8 cellular contexts compared by ENCODE assay signal in genomic region chr10:27997865-27998177, GRCh38. TPM values are rescaled to one million over a fixed set of nuclear protein-coding genes. Genes with fewer than 3 reads are reported as not detected.
DNase-seq lines count a peak whose midpoint lies in the region; ATAC-seq and TF ChIP-seq lines count a peak whose summit lies in the region.

No MANE protein-coding gene starts in this region.

- H3K9ac ChIP-seq in DND-41 (ENCODE audit: low read depth, low read length): peak overlapping the region; percentile 61

- H3K36me3 Mint-ChIP-seq in T-cell: no peaks in the 10 kb centered on the region

- peaks cover 12 to 15% (median 14%) of the 10 kb centered on the region in 3 donors for H3K4me1 Mint-ChIP-seq in T-cell

- H3K27me3 ChIP-seq in DND-41 (ENCODE audit: insufficient read depth, low read length, poor library complexity) (peaks cover 22% of the 10 kb centered on the region), psoas muscle (ENCODE audit: insufficient read depth in 3 of 3, low read length in 2 of 3) (peaks cover 0 to 28% (median 0%) of the 10 kb centered on the region in 3 donors)

- ATAC-seq in DND-41 (ENCODE audit: insufficient read depth, low read depth) (no peak), T-cell (replicated peaks in 1 of 4) (no peak), psoas muscle (no peak), HG02623 (IDR thresholded peaks at IDR 0.05; ENCODE audit: unreplicated experiment) (no peak), HG03342 (IDR thresholded peaks at IDR 0.05; ENCODE audit: unreplicated experiment) (no peak), GM18873 (IDR thresholded peaks at IDR 0.05; ENCODE audit: low FRiP score, unreplicated experiment) (no peak)

- H3K9me3 Mint-ChIP-seq in T-cell: peaks cover 0 to 1% (median 0%) of the 10 kb centered on the region in 3 donors

- 23 to 29% (median 24%) methylated on average over 5 of the region's 5 CpGs for WGBS in psoas muscle, 3 donors

- H3K9me3 ChIP-seq in DND-41 (ENCODE audit: insufficient read depth, low read length, severe bottlenecking) (no peaks in the 10 kb centered on the region), psoas muscle (no peaks in the 10 kb centered on the region)

- peak overlapping the region; percentile 84 for H2AFZ ChIP-seq in DND-41 (ENCODE audit: low read depth, low read length)

- no peaks in the 10 kb centered on the region for H4K20me1 ChIP-seq in DND-41 (ENCODE audit: insufficient read depth, low read length)

- peak overlapping the region; percentile 80 to 85 (median 83) for H3K4me3 Mint-ChIP-seq in T-cell

- H3K27ac ChIP-seq in DND-41 (ENCODE audit: low read length) (peak overlapping the region; percentile 54; the same call in 1 of the 2 replicates), psoas muscle (no peak overlapping the region)

- H3K4me1 ChIP-seq in DND-41 (ENCODE audit: insufficient read depth, low read length) (peaks cover 17% of the 10 kb centered on the region), psoas muscle (no peaks in the 10 kb centered on the region)

- no peak for DNase-seq in DND-41
- no peak for DNase-seq in T-cell
- peak; percentile 14 for DNase-seq in fibroblast of villous mesenchyme (ENCODE audit: low read depth)
- DNase-seq in psoas muscle: no peak
- DNase-seq in stimulated activated naive CD4-positive, alpha-beta T cell (lab: John Stamatoyannopoulos, UW): no peak

- H3K4me2 ChIP-seq in DND-41 (ENCODE audit: insufficient read depth, low read length): peak overlapping the region; percentile 97

- no peak for TF ChIP-seq CTCF in DND-41 (IDR thresholded peaks at IDR 0.05; ENCODE audit: borderline replicate concordance, extremely low read depth, low read length, poor library complexity, severe bottlenecking)
- TF ChIP-seq CTCF in fibroblast of villous mesenchyme (IDR thresholded peaks at IDR 0.05; ENCODE audit: insufficient read depth, low read depth, low read length): no peak
- no peak for TF ChIP-seq CTCF in psoas muscle (IDR thresholded peaks at IDR 0.05)

- H3K27ac Mint-ChIP-seq in T-cell: peak overlapping the region in 1 of 2 donors; percentile 6

- H3K4me3 ChIP-seq in DND-41 (ENCODE audit: low read depth in 1 of 2, low read length in 2 of 2): peak overlapping the region; percentile 29 to 65; a peak in 3 of 4 replicates
- H3K4me3 ChIP-seq in fibroblast of villous mesenchyme (ENCODE audit: low read depth, low read length): peak overlapping the region; percentile 49
- H3K4me3 ChIP-seq in psoas muscle: peak overlapping the region; percentile 70

- H3K79me2 ChIP-seq in DND-41 (ENCODE audit: insufficient read depth, low read length): no peaks in the 10 kb centered on the region

- CTCF ChIA-PET in T-cell (lab: Charles Lee): no interaction called here

- POLR2A ChIA-PET in T-cell (lab: Charles Lee): no interaction called here

- H3K27me3 Mint-ChIP-seq in T-cell: peaks cover 52 to 56% of the 10 kb centered on the region in 2 donors

- intact Hi-C loops in psoas muscle (cut with DNase I): no loop called here

- H3K36me3 ChIP-seq in DND-41 (ENCODE audit: insufficient read depth, low read length): no peaks in the 10 kb centered on the region
- H3K36me3 ChIP-seq in psoas muscle (ENCODE audit: insufficient read depth in 1 of 2, low read depth in 1 of 2): no peaks in the 10 kb centered on the region

RNA-seq across cellular contexts. Expression of gene ODAD2, which starts 1.1 kb away (rescaled TPM):
- total RNA-seq in T-cell: under 1 TPM in 2 of 5 donors, not detected in 3; 0.20 to 0.33 TPM
- 3.2 and 4.3 TPM in 2 replicates for total RNA-seq in fibroblast of villous mesenchyme
- under 1 TPM in 2 of 4 donors, not detected in 2; 0.08 to 0.09 TPM for total RNA-seq in psoas muscle
- under 1 TPM in 1 of 3 donors, not detected in 2; 0.03 TPM for polyA plus RNA-seq in psoas muscle
